In the genomic region with DNA sequence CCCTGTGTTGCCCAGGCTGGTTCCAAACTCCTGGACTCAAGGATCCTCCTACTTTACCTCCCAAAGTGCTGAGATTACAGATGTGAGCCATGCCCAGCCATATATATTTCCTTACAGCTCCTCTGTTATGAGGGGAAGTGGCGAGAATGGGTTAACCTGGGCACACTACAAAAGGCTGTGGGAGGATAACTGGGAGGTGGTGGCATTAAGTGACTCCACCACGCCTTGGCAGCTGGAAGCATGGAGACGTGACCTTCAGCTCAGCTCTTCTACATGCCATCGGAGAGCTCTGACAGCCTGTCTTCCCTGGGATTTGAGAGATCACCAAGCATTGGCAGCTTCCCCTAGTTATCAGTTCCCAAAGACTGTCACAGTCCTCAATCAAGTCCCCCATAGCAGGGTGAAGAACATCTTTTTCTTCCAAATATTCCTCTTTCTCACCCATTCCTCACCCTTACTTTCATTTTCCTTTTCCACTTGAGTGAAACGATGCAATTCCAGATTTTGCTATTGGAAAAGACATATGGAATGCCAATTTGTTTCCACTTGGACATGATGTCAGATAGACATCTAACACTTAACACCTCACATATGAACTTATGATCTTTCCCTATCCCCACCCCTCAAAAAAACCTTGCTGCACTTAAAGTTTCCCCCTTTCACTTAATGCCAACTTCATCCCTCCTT, we compare ENCODE assay signal across 13 cellular contexts. TPM values are rescaled to one million over a fixed set of nuclear protein-coding genes. Genes with fewer than 3 reads are reported as not detected.
DNase-seq lines count a peak whose midpoint lies in the region; ATAC-seq, FAIRE-seq and TF ChIP-seq lines count a peak whose summit lies in the region.
"Had no signal": no experiment of that assay in that cellular context is flagged by ENCODE, and none has a peak within 500 bp of the region (broad histone marks: within the 10 kb centered on the region; RNA-seq: fewer than 3 reads in every experiment).

No MANE protein-coding gene starts in this region.

- no peaks in the 10 kb centered on the region for H3K9me3 ChIP-seq in ascending aorta
- H3K9me3 ChIP-seq in kidney (ENCODE audit: control insufficient read depth in 1 of 2, low read length in 2 of 2), result no peaks in the 10 kb centered on the region
- H3K9me3 ChIP-seq: BLaER1 had no signal

- H3K4me1 ChIP-seq in ascending aorta (peaks cover 13 to 20% of the 10 kb centered on the region in 2 donors), kidney (ENCODE audit: control insufficient read depth in 1 of 2, insufficient read depth in 1 of 2, low read depth in 1 of 2, low read length in 2 of 2) (peaks cover 12 to 19% of the 10 kb centered on the region in 2 donors)

- no peak for DNase-seq in activated naive CD8-positive, alpha-beta T cell treated with anti-CD3 and anti-CD28 coated beads for 36 hours
- DNase-seq in ascending aorta (ENCODE audit: low spot score in 2 of 2) (no peak), kidney (no peak), type B pancreatic cell (ENCODE audit: extremely low spot score, unreplicated experiment) (no peak), glutamatergic neuron (no peak)
- DNase-seq: activated CD4-positive, alpha-beta T cell treated with anti-CD3 and anti-CD28 coated beads for 36 hours; amniotic stem cell; NCI-H1092 had no signal

- H3K36me3 Mint-ChIP-seq in activated naive CD8-positive, alpha-beta T cell, result no peaks in the 10 kb centered on the region
- peaks cover 5% of the 10 kb centered on the region for H3K36me3 Mint-ChIP-seq in activated naive CD8-positive, alpha-beta T cell treated with anti-CD3 and anti-CD28 coated beads for 36 hours
- no peaks in the 10 kb centered on the region for H3K36me3 Mint-ChIP-seq in type B pancreatic cell
- peaks cover under 1% of the 10 kb centered on the region for H3K36me3 Mint-ChIP-seq in glutamatergic neuron (ENCODE audit: unreplicated experiment)

- H3K27ac Mint-ChIP-seq in activated naive CD8-positive, alpha-beta T cell, result peak overlapping the region; percentile 51
- no peak overlapping the region for H3K27ac Mint-ChIP-seq in activated naive CD8-positive, alpha-beta T cell treated with anti-CD3 and anti-CD28 coated beads for 36 hours
- peak overlapping the region; percentile 24 for H3K27ac Mint-ChIP-seq in type B pancreatic cell
- no peak overlapping the region for H3K27ac Mint-ChIP-seq in glutamatergic neuron (ENCODE audit: unreplicated experiment)

- H3K9ac ChIP-seq in kidney (ENCODE audit: low read length in 2 of 2), result peak overlapping the region in 1 of 2 donors; percentile 47
- H3K9ac ChIP-seq: BLaER1 had no signal

- intact Hi-C loops in ascending aorta (cut with DNase I) (no loop called here), kidney (cut with DNase I) (no loop called here)

- no peak for FAIRE-seq in kidney (lab: Jason Lieb, UNC)

- H3K36me3 ChIP-seq in ascending aorta (no peaks in the 10 kb centered on the region), kidney (ENCODE audit: control insufficient read depth in 1 of 2, insufficient read depth in 2 of 2, low read length in 2 of 2) (no peaks in the 10 kb centered on the region)
- H3K36me3 ChIP-seq: BLaER1 had no signal

- H3K27ac ChIP-seq in ascending aorta, result peak overlapping the region; percentile 54 to 56
- H3K27ac ChIP-seq in kidney (ENCODE audit: low read depth in 2 of 2, low read length in 2 of 2), result peak overlapping the region in 1 of 2 donors; percentile 24
- H3K27ac ChIP-seq: BLaER1 had no signal

- no peak overlapping the region for H3K4me3 Mint-ChIP-seq in activated naive CD8-positive, alpha-beta T cell
- H3K4me3 Mint-ChIP-seq in activated naive CD8-positive, alpha-beta T cell treated with anti-CD3 and anti-CD28 coated beads for 36 hours, result no peak overlapping the region
- H3K4me3 Mint-ChIP-seq in type B pancreatic cell, result no peak overlapping the region
- H3K4me3 Mint-ChIP-seq in glutamatergic neuron (ENCODE audit: unreplicated experiment), result no peak overlapping the region
- H3K4me3 Mint-ChIP-seq: activated CD4-positive, alpha-beta T cell treated with anti-CD3 and anti-CD28 coated beads for 36 hours; nephron had no signal

- H3K9me3 Mint-ChIP-seq in activated naive CD8-positive, alpha-beta T cell (ENCODE audit: low read depth), result no peaks in the 10 kb centered on the region
- H3K9me3 Mint-ChIP-seq in activated naive CD8-positive, alpha-beta T cell treated with anti-CD3 and anti-CD28 coated beads for 36 hours, result peaks cover 6% of the 10 kb centered on the region
- H3K9me3 Mint-ChIP-seq in type B pancreatic cell (peaks cover 6% of the 10 kb centered on the region), glutamatergic neuron (ENCODE audit: unreplicated experiment) (no peaks in the 10 kb centered on the region)
- H3K9me3 Mint-ChIP-seq: nephron had no signal

- peak overlapping the region; percentile 28 to 60 for H3K4me3 ChIP-seq in ascending aorta
- H3K4me3 ChIP-seq in kidney (ENCODE audit: low read length in 2 of 2), result peak overlapping the region; percentile 67 to 70
- H3K4me3 ChIP-seq: BLaER1 had no signal

- peaks cover 62% of the 10 kb centered on the region for H3K4me1 Mint-ChIP-seq in activated naive CD8-positive, alpha-beta T cell (ENCODE audit: low read depth)
- peaks cover 64% of the 10 kb centered on the region for H3K4me1 Mint-ChIP-seq in activated naive CD8-positive, alpha-beta T cell treated with anti-CD3 and anti-CD28 coated beads for 36 hours
- peaks cover 32% of the 10 kb centered on the region for H3K4me1 Mint-ChIP-seq in type B pancreatic cell (ENCODE audit: unreplicated experiment)
- no peaks in the 10 kb centered on the region for H3K4me1 Mint-ChIP-seq in glutamatergic neuron (ENCODE audit: low read depth, unreplicated experiment)

- H3K27me3 ChIP-seq in ascending aorta, result no peaks in the 10 kb centered on the region
- H3K27me3 ChIP-seq: BLaER1 had no signal

- no peak for TF ChIP-seq CTCF in ascending aorta (IDR thresholded peaks at IDR 0.05)
- TF ChIP-seq CTCF in kidney (IDR thresholded peaks at IDR 0.05; ENCODE audit: borderline replicate concordance, extremely low read depth, insufficient read depth), result no peak
- no peak for TF ChIP-seq CTCF in type B pancreatic cell (conservative IDR thresholded peaks at IDR 0.05)
- no peak for TF ChIP-seq CTCF in glutamatergic neuron (IDR thresholded peaks at IDR 0.05; ENCODE audit: partially characterized antibody, unreplicated experiment)

- no peaks in the 10 kb centered on the region for H3K27me3 Mint-ChIP-seq in activated naive CD8-positive, alpha-beta T cell
- no peaks in the 10 kb centered on the region for H3K27me3 Mint-ChIP-seq in activated naive CD8-positive, alpha-beta T cell treated with anti-CD3 and anti-CD28 coated beads for 36 hours
- H3K27me3 Mint-ChIP-seq in type B pancreatic cell, result no peaks in the 10 kb centered on the region
- no peaks in the 10 kb centered on the region for H3K27me3 Mint-ChIP-seq in glutamatergic neuron (ENCODE audit: unreplicated experiment)
- H3K27me3 Mint-ChIP-seq: activated CD4-positive, alpha-beta T cell treated with anti-CD3 and anti-CD28 coated beads for 36 hours had no signal

- ATAC-seq in GM21526 (IDR thresholded peaks at IDR 0.05; ENCODE audit: low FRiP score, unreplicated experiment) (no peak), GM19023 (IDR thresholded peaks at IDR 0.05; ENCODE audit: unreplicated experiment) (no peak)
- ATAC-seq: activated CD4-positive, alpha-beta T cell treated with anti-CD3 and anti-CD28 coated beads for 36 hours had no signal

RNA-seq across cellular contexts. Expression of a gene that starts 48.5 kb away (rescaled TPM):
- 10 to 100 TPM; 41.5 to 41.9 TPM for total RNA-seq in activated naive CD8-positive, alpha-beta T cell treated with anti-CD3 and anti-CD28 coated beads for 36 hours
- 11.8 TPM for total RNA-seq in ascending aorta
- 15.3 TPM for total RNA-seq in kidney
- 9.5 TPM for polyA plus RNA-seq in kidney (ENCODE audit: insufficient read depth, low read depth, low replicate concordance)
- 67.5 and 108 TPM in 2 replicates for total RNA-seq in type B pancreatic cell (ENCODE audit: low replicate concordance)
- total RNA-seq in glutamatergic neuron (ENCODE audit: unreplicated experiment), result 169 TPM

Comparison
In these comparisons a context has a peak if more than half of its experiments do, and no peak if none do; other contexts are left out.
1. H3K27ac Mint-ChIP-seq: peak in activated naive CD8-positive, alpha-beta T cell (single experiment) and type B pancreatic cell (single experiment); none in activated naive CD8-positive, alpha-beta T cell treated with anti-CD3 and anti-CD28 coated beads for 36 hours (single experiment) and glutamatergic neuron (single experiment).